In genomic region chr6:89799756-89800155, GRCh38 we compare ENCODE assay signal across 1 cellular context.
TF ChIP-seq lines count a peak whose summit lies in the region.

No MANE protein-coding gene starts in this region.

TF ChIP-seq in SK-N-SH treated with all-trans-retinoic acid at 6 μM for 48 hours, 23 proteins besides CTCF, POLR2A, EP300 and RAD21 (continued from another document):
- TF ChIP-seq, protein P1, sequence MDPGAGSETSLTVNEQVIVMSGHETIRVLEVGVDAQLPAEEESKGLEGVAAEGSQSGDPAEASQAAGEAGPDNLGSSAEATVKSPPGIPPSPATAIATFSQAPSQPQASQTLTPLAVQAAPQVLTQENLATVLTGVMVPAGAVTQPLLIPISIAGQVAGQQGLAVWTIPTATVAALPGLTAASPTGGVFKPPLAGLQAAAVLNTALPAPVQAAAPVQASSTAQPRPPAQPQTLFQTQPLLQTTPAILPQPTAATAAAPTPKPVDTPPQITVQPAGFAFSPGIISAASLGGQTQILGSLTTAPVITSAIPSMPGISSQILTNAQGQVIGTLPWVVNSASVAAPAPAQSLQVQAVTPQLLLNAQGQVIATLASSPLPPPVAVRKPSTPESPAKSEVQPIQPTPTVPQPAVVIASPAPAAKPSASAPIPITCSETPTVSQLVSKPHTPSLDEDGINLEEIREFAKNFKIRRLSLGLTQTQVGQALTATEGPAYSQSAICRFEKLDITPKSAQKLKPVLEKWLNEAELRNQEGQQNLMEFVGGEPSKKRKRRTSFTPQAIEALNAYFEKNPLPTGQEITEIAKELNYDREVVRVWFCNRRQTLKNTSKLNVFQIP (CRISPR knock-in tag; IDR thresholded peaks at IDR 0.05; ENCODE audit: borderline replicate concordance, low read depth): no peak
- TF ChIP-seq ZC3H10 (CRISPR knock-in tag; IDR thresholded peaks at IDR 0.05): no peak
